Comparison of ENCODE assay signal across 19 cellular contexts in genomic region chr5:7473668-7474215, GRCh38.
DNase-seq lines count a peak whose midpoint lies in the region; ATAC-seq and TF ChIP-seq lines count a peak whose summit lies in the region.
"Had no signal": no experiment of that assay in that cellular context is flagged by ENCODE, and none has a peak within 500 bp of the region (broad histone marks: within the 10 kb centered on the region; RNA-seq: fewer than 3 reads in every experiment).

No MANE protein-coding gene starts in this region.

- H3K14ac ChIP-seq in H9 (ENCODE audit: insufficient read depth, low read length) (no peak overlapping the region), neuronal stem cell (ENCODE audit: low read length) (no peak overlapping the region)

- H3K4me3 ChIP-seq in iPS-20b (ENCODE audit: low read length): peak overlapping the region; percentile 39; the same call in 1 of the 2 replicates
- no peak overlapping the region for H3K4me3 ChIP-seq in neuronal stem cell (ENCODE audit: low read length in 2 of 2)
- H3K4me3 ChIP-seq: BLaER1 treated with 17β-estradiol and CSF1 and Interleukin-3, amounts not matched to agents 10 nM and 100 nM; SJSA1 had no signal

- H3K27ac ChIP-seq in H9 (ENCODE audit: insufficient read length, low read depth, low read length) (peak overlapping the region; percentile 63), iPS-20b (ENCODE audit: low read length) (no peak overlapping the region), neuronal stem cell (replicated peaks; ENCODE audit: low read length) (peak overlapping the region; percentile 35)
- H3K27ac ChIP-seq: BLaER1 treated with 17β-estradiol and CSF1 and Interleukin-3, amounts not matched to agents 10 nM and 100 nM; SJSA1 had no signal

- H2BK12ac ChIP-seq in H9 (ENCODE audit: insufficient read length, low read depth, low read length): no peak overlapping the region
- no peak overlapping the region for H2BK12ac ChIP-seq in neuronal stem cell (ENCODE audit: low read length)

- H3K27me3 ChIP-seq in H9 (ENCODE audit: insufficient read depth, low read length): no peaks in the 10 kb centered on the region
- no peaks in the 10 kb centered on the region for H3K27me3 ChIP-seq in iPS-20b (ENCODE audit: insufficient read depth, low read length)
- no peaks in the 10 kb centered on the region for H3K27me3 ChIP-seq in neuronal stem cell (ENCODE audit: control insufficient read depth in 3 of 3, insufficient read depth in 3 of 3, low read depth in 1 of 3, low read length in 3 of 3)
- H3K27me3 ChIP-seq: BLaER1 treated with 17β-estradiol and CSF1 and Interleukin-3, amounts not matched to agents 10 nM and 100 nM; SJSA1 had no signal

- H3K4me3 Mint-ChIP-seq in H9 (peak overlapping the region in 1 of 2 experiments; percentile 14; a peak in 1 of 5 replicates), WTC11 (peak overlapping the region; percentile 27; the same call in 1 of the 2 replicates)
- no peak overlapping the region for H3K4me3 Mint-ChIP-seq in activated T-cell treated with anti-CD3 and anti-CD28 coated beads, Interleukin-2, amount 50 U/mL, for 4 hours
- H3K4me3 Mint-ChIP-seq: CD8-positive, alpha-beta T cell had no signal

- H3K36me3 ChIP-seq in iPS-20b (ENCODE audit: insufficient read depth, low read depth, low read length) (no peaks in the 10 kb centered on the region), neuronal stem cell (replicated peaks in 1 of 2; ENCODE audit: control insufficient read depth in 2 of 2, insufficient read depth in 2 of 2, low read length in 2 of 2) (no peaks in the 10 kb centered on the region)
- H3K36me3 ChIP-seq: BLaER1 treated with 17β-estradiol and CSF1 and Interleukin-3, amounts not matched to agents 10 nM and 100 nM; SJSA1 had no signal

- no CpG with 5 or more reads among the region's 1 CpG for WGBS in H9 (ENCODE audit: extremely low coverage, insufficient read length, low lambda C conversion rate)
- no CpG with 5 or more reads among the region's 1 CpG for WGBS in neuronal stem cell (ENCODE audit: extremely low coverage in 2 of 2, insufficient read length in 2 of 2, insufficient replicate concordance in 1 of 2), 2 donors

- H3K18ac ChIP-seq in H9 (ENCODE audit: insufficient read length, low read depth, low read length): no peak overlapping the region
- H3K18ac ChIP-seq in neuronal stem cell (ENCODE audit: low read length): no peak overlapping the region

- TF ChIP-seq CTCF in H9 (conservative IDR thresholded peaks at IDR 0.05): no peak
- TF ChIP-seq CTCF in WTC11 (IDR thresholded peaks at IDR 0.05): no peak

- H3K23ac ChIP-seq in H9 (ENCODE audit: insufficient read length, low read depth, low read length) (no peak overlapping the region), neuronal stem cell (ENCODE audit: low read depth, low read length, poor library complexity) (no peak overlapping the region)

- H3K36me3 Mint-ChIP-seq in H9 (ENCODE audit: insufficient read depth in 1 of 3, low read depth in 3 of 3): peaks cover 13 to 44% (median 20%) of the 10 kb centered on the region in 3 experiments
- H3K36me3 Mint-ChIP-seq in WTC11: peaks cover 36% of the 10 kb centered on the region
- H3K36me3 Mint-ChIP-seq in activated T-cell treated with anti-CD3 and anti-CD28 coated beads, Interleukin-2, amount 50 U/mL, for 4 hours (ENCODE audit: insufficient read depth): no peaks in the 10 kb centered on the region
- H3K36me3 Mint-ChIP-seq: CD8-positive, alpha-beta T cell had no signal

- H3K23me2 ChIP-seq in H9 (ENCODE audit: insufficient read length, low read depth, low read length, poor library complexity, severe bottlenecking): no peaks in the 10 kb centered on the region

- no peak overlapping the region for H4K91ac ChIP-seq in H9 (ENCODE audit: insufficient read length, low read depth, low read length)
- no peak overlapping the region for H4K91ac ChIP-seq in neuronal stem cell (ENCODE audit: low read depth, low read length, poor library complexity)

- POLR2A ChIA-PET in WTC11 (lab: Charles Lee): interaction anchor here (0.6 kb wide), 1 partner anchor 302 kb away, joined by 4 read pairs; no protein-coding TSS in a partner anchor

- H4K8ac ChIP-seq in H9 (replicated peaks; ENCODE audit: insufficient read length, low read depth, low read length) (no peak overlapping the region), neuronal stem cell (ENCODE audit: low read depth, low read length) (no peak overlapping the region)

- no peak overlapping the region for H2BK5ac ChIP-seq in H9 (ENCODE audit: insufficient read length, low read length)
- no peak overlapping the region for H2BK5ac ChIP-seq in neuronal stem cell (ENCODE audit: low read length)

- peaks cover 8% of the 10 kb centered on the region; the same call in 1 of the 2 replicates for H3K79me2 ChIP-seq in H9 (ENCODE audit: insufficient read depth, low read length)

- no peak overlapping the region for H3K56ac ChIP-seq in H9 (ENCODE audit: insufficient read length, low read depth, low read length)

- DNase-seq in H9: peak; percentile 64
- no peak for DNase-seq in WTC11 (ENCODE audit: low spot score)
- DNase-seq in neuronal stem cell (ENCODE audit: low spot score): no peak
- no peak for DNase-seq in glomerular visceral epithelial cell (ENCODE audit: extremely low spot score)
- no peak for DNase-seq in activated T-cell treated with anti-CD3 and anti-CD28 coated beads, Interleukin-2, amount 50 U/mL, for 4 hours
- DNase-seq in T-helper 1 cell: no peak
- DNase-seq: CD8-positive, alpha-beta T cell; DND-41; KBM-7; NCI-H1092 treated with DMSO at 0.1 percent for 48 hours; NCI-H146; NCI-H2029 treated with DMSO at 0.1 percent for 48 hours; NCI-H446; NCI-H526; OCI-M1 had no signal

- H3K79me1 ChIP-seq in H9 (ENCODE audit: insufficient read depth, low read depth, low read length, poor library complexity, severe bottlenecking): peaks cover 2% of the 10 kb centered on the region
- no peaks in the 10 kb centered on the region for H3K79me1 ChIP-seq in neuronal stem cell (ENCODE audit: low read depth, low read length)

- peak overlapping the region; percentile 4 to 97 (median 79) for H3K27ac Mint-ChIP-seq in H9
- peak overlapping the region; percentile 75 for H3K27ac Mint-ChIP-seq in WTC11
- H3K27ac Mint-ChIP-seq: CD8-positive, alpha-beta T cell had no signal

- H2AK5ac ChIP-seq in H9 (ENCODE audit: insufficient read length, low read length) (no peak overlapping the region), neuronal stem cell (ENCODE audit: low read depth, low read length) (no peak overlapping the region)

- ATAC-seq in WTC11: peak; percentile 91
- no peak for ATAC-seq in HG02623 (IDR thresholded peaks at IDR 0.05; ENCODE audit: unreplicated experiment)
- ATAC-seq in activated T-cell treated with anti-CD3 and anti-CD28 coated beads, Interleukin-2, amount 50 U/mL, for 4 hours: no peak
- ATAC-seq: CD8-positive, alpha-beta T cell had no signal

- H3K27me3 Mint-ChIP-seq in H9 (ENCODE audit: low read depth): no peaks in the 10 kb centered on the region
- H3K27me3 Mint-ChIP-seq in WTC11 (ENCODE audit: low read depth): no peaks in the 10 kb centered on the region
- H3K27me3 Mint-ChIP-seq in activated T-cell treated with anti-CD3 and anti-CD28 coated beads, Interleukin-2, amount 50 U/mL, for 4 hours (ENCODE audit: low read depth): no peaks in the 10 kb centered on the region

- peaks cover 12% of the 10 kb centered on the region for H3K4me1 ChIP-seq in H9 (ENCODE audit: insufficient read depth, low read length)
- peaks cover 21% of the 10 kb centered on the region for H3K4me1 ChIP-seq in iPS-20b (ENCODE audit: insufficient read depth, low read length)
- peaks cover 4 to 5% of the 10 kb centered on the region in 2 donors for H3K4me1 ChIP-seq in neuronal stem cell (ENCODE audit: control insufficient read depth in 2 of 2, insufficient read depth in 1 of 2, low read depth in 1 of 2, low read length in 2 of 2)
- H3K4me1 ChIP-seq: BLaER1 treated with 17β-estradiol and CSF1 and Interleukin-3, amounts not matched to agents 10 nM and 100 nM; SJSA1 had no signal

- H3K9me3 ChIP-seq in H9 (ENCODE audit: control insufficient read depth, low read depth, low read length): no peaks in the 10 kb centered on the region
- H3K9me3 ChIP-seq in iPS-20b (ENCODE audit: insufficient read depth, low read depth, low read length): peaks cover 16% of the 10 kb centered on the region
- H3K9me3 ChIP-seq in neuronal stem cell (replicated peaks in 1 of 2; ENCODE audit: control insufficient read depth in 2 of 2, insufficient read depth in 1 of 2, low read depth in 1 of 2, low read length in 2 of 2): peaks cover 3 to 29% of the 10 kb centered on the region in 2 donors
- H3K9me3 ChIP-seq: SJSA1 had no signal

- H3K4me1 Mint-ChIP-seq in H9 (peaks cover 22 to 27% of the 10 kb centered on the region in 2 experiments), WTC11 (peaks cover 61% of the 10 kb centered on the region)
- H3K4me1 Mint-ChIP-seq in activated T-cell treated with anti-CD3 and anti-CD28 coated beads, Interleukin-2, amount 50 U/mL, for 4 hours (ENCODE audit: low read depth): no peaks in the 10 kb centered on the region

- H2BK20ac ChIP-seq in H9 (ENCODE audit: low read depth, low read length, poor library complexity, severe bottlenecking): no peak overlapping the region

- no peak overlapping the region for H3K4ac ChIP-seq in H9 (ENCODE audit: low read depth, low read length)
- no peak overlapping the region for H3K4ac ChIP-seq in neuronal stem cell (ENCODE audit: low read length)

- H2BK15ac ChIP-seq in H9 (ENCODE audit: low read depth, low read length) (no peak overlapping the region), neuronal stem cell (ENCODE audit: low read length) (no peak overlapping the region)

- CTCF ChIA-PET in WTC11 (lab: Charles Lee): interaction anchor here (0.6 to 2.0 kb wide), 6 partner anchors 8 to 49 kb away, joined by 3 to 14 read pairs (median 4); no protein-coding TSS in a partner anchor

- H3K4me2 ChIP-seq in H9 (ENCODE audit: insufficient read depth, insufficient read length, low read length) (peak overlapping the region; percentile 37), neuronal stem cell (ENCODE audit: insufficient read depth, low read length, poor library complexity, severe bottlenecking) (no peak overlapping the region)
- H3K4me2 ChIP-seq: BLaER1 treated with 17β-estradiol and CSF1 and Interleukin-3, amounts not matched to agents 10 nM and 100 nM had no signal

- no peaks in the 10 kb centered on the region for H4K20me1 ChIP-seq in H9 (ENCODE audit: control insufficient read depth, insufficient read depth, insufficient read length)
- H4K20me1 ChIP-seq: BLaER1 treated with 17β-estradiol and CSF1 and Interleukin-3, amounts not matched to agents 10 nM and 100 nM had no signal

- no peak overlapping the region for H3T11ph ChIP-seq in H9 (ENCODE audit: low read length)

- no peak overlapping the region for H3K9ac ChIP-seq in H9 (ENCODE audit: extremely low read depth, insufficient read length, low read length)
- no peak overlapping the region; the same call in 1 of the 2 replicates for H3K9ac ChIP-seq in iPS-20b (ENCODE audit: low read depth, low read length)
- no peak overlapping the region for H3K9ac ChIP-seq in neuronal stem cell (ENCODE audit: low read depth, low read length, poor library complexity)
- H3K9ac ChIP-seq: BLaER1 treated with 17β-estradiol and CSF1 and Interleukin-3, amounts not matched to agents 10 nM and 100 nM had no signal

- H3K9me3 Mint-ChIP-seq in H9 (peaks cover 21 to 29% of the 10 kb centered on the region in 2 experiments), WTC11 (peaks cover 17% of the 10 kb centered on the region)
- H3K9me3 Mint-ChIP-seq in activated T-cell treated with anti-CD3 and anti-CD28 coated beads, Interleukin-2, amount 50 U/mL, for 4 hours: peaks cover 13% of the 10 kb centered on the region

- H2AFZ ChIP-seq in H9 (ENCODE audit: low read length) (no peak overlapping the region), neuronal stem cell (ENCODE audit: low read length) (no peak overlapping the region)

- no peak overlapping the region for H4K5ac ChIP-seq in H9 (ENCODE audit: insufficient read length, low read depth, low read length)

- H2BK120ac ChIP-seq in H9 (ENCODE audit: low read depth, low read length, poor library complexity, severe bottlenecking) (no peak overlapping the region), neuronal stem cell (ENCODE audit: low read depth, low read length) (no peak overlapping the region)
